In the genomic region with DNA sequence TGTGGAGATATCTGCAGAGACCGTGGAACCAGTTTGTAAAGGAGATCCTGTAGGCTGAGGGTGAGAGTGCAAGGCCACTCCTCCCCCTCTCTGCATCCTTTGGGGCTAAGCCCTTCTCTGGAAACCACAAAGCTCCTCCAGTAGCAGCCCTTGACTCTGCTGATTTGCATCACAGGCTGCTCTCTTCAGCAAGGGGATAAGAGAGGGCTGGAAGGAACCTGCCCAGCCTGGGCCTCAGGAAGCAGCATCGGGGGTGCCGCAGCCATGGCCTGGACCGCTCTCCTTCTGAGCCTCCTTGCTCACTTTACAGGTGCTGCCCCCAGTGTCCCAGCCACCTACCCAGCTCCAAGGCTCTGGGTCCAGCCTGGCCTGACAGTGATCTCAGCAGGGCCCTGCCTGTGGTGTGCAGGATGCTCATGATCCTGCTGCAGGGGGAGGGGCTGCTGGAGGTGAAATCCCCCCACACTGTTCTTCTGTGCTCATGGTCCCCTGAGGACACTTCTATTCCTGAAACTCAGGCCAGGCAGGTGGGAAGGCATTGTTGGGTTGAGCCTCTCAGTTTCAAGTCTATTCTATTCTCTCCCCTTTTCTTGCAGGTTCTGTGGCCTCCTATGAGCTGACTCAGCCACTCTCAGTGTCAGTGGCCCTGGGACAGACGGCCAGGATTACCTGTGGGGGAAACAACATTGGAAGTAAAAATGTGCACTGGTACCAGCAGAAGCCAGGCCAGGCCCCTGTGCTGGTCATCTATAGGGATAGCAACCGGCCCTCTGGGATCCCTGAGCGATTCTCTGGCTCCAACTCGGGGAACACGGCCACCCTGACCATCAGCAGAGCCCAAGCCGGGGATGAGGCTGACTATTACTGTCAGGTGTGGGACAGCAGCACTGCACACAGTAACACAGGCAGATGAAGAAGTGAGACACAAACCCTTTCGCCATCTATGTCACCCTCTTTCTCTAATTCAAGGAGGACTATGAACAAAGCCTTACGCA, we compare ENCODE assay signal across 11 cellular contexts.
DNase-seq lines count a peak whose midpoint lies in the region; ATAC-seq, FAIRE-seq and TF ChIP-seq lines count a peak whose summit lies in the region.
"Had no signal": no experiment of that assay in that cellular context is flagged by ENCODE, and none has a peak within 500 bp of the region (broad histone marks: within the 10 kb centered on the region; RNA-seq: fewer than 3 reads in every experiment).

No MANE protein-coding gene starts in this region.

- peaks cover 84 to 99% (median 94%) of the 10 kb centered on the region in 4 donors for H3K4me1 Mint-ChIP-seq in CD4-positive, alpha-beta memory T cell
- H3K4me1 Mint-ChIP-seq in activated naive CD8-positive, alpha-beta T cell treated with anti-CD3 and anti-CD28 coated beads, Interleukin-2, amount 10 ng/mL, durations not matched to agents 7 days and 5 days, result peaks cover 77% of the 10 kb centered on the region

- no peaks in the 10 kb centered on the region for H3K27me3 Mint-ChIP-seq in CD4-positive, alpha-beta memory T cell
- no peaks in the 10 kb centered on the region for H3K27me3 Mint-ChIP-seq in activated naive CD8-positive, alpha-beta T cell treated with anti-CD3 and anti-CD28 coated beads, Interleukin-2, amount 10 ng/mL, durations not matched to agents 7 days and 5 days

- FAIRE-seq in GM19239 (lab: Jason Lieb, UNC), result peak; percentile 80
- FAIRE-seq: H1, islet of Langerhans had no signal

- peak; percentile 56 to 59 (median 58) for DNase-seq in CD4-positive, alpha-beta memory T cell
- peak; percentile 65 for DNase-seq in GM19239 (ENCODE audit: insufficient read length, low spot score)
- DNase-seq in MV-4-11 (lab: John Stamatoyannopoulos, UW), result peak; percentile 91
- peak; percentile 61 for DNase-seq in activated naive CD8-positive, alpha-beta T cell treated with anti-CD3 and anti-CD28 coated beads, Interleukin-2, amount 10 ng/mL, durations not matched to agents 7 days and 5 days
- DNase-seq in pons (ENCODE audit: low spot score), result no peak
- DNase-seq in brain microvascular endothelial cell, result no peak
- no peak for DNase-seq in posterior cingulate gyrus
- DNase-seq: colonic mucosa had no signal

- no peaks in the 10 kb centered on the region for H3K36me3 ChIP-seq in CD4-positive, alpha-beta memory T cell (ENCODE audit: insufficient read depth, low read length)
- no peaks in the 10 kb centered on the region for H3K36me3 ChIP-seq in brain microvascular endothelial cell (replicated peaks)
- H3K36me3 ChIP-seq: colonic mucosa had no signal

- H3K4me3 ChIP-seq in CD4-positive, alpha-beta memory T cell (ENCODE audit: low read length in 2 of 2), result peak overlapping the region in 1 of 2 donors; percentile 62
- H3K4me3 ChIP-seq in brain microvascular endothelial cell (ENCODE audit: low read depth, low read length), result no peak overlapping the region
- H3K4me3 ChIP-seq: colonic mucosa had no signal

- CTCF ChIA-PET in CD4-positive, alpha-beta memory T cell (lab: Charles Lee; ENCODE audit: partially characterized antibody), result interaction anchor here (0.7 to 20.9 kb wide), 13 partner anchors 10 to 73 kb away, joined by 3 to 560 read pairs (median 5); no protein-coding TSS in a partner anchor

- no peaks in the 10 kb centered on the region for H3K36me3 Mint-ChIP-seq in CD4-positive, alpha-beta memory T cell
- H3K36me3 Mint-ChIP-seq in activated naive CD8-positive, alpha-beta T cell treated with anti-CD3 and anti-CD28 coated beads, Interleukin-2, amount 10 ng/mL, durations not matched to agents 7 days and 5 days, result no peaks in the 10 kb centered on the region

- H3K9me3 Mint-ChIP-seq in CD4-positive, alpha-beta memory T cell, result peaks cover 0 to 4% (median 0%) of the 10 kb centered on the region in 8 donors
- H3K9me3 Mint-ChIP-seq in activated naive CD8-positive, alpha-beta T cell treated with anti-CD3 and anti-CD28 coated beads, Interleukin-2, amount 10 ng/mL, durations not matched to agents 7 days and 5 days, result no peaks in the 10 kb centered on the region

- peak overlapping the region; percentile 88 to 97 (median 96) for H3K27ac Mint-ChIP-seq in CD4-positive, alpha-beta memory T cell
- peak overlapping the region; percentile 86 for H3K27ac Mint-ChIP-seq in activated naive CD8-positive, alpha-beta T cell treated with anti-CD3 and anti-CD28 coated beads, Interleukin-2, amount 10 ng/mL, durations not matched to agents 7 days and 5 days

- intact Hi-C loops in CD4-positive, alpha-beta memory T cell (cut with micrococcal nuclease), result loop anchor here (2.0 kb wide), 1 partner anchor 30 kb away; no protein-coding TSS in a partner anchor
- intact Hi-C loops in posterior cingulate gyrus (cut with DNase I), result no loop called here

- peak overlapping the region; percentile 58 for H3K27ac ChIP-seq in CD4-positive, alpha-beta memory T cell (ENCODE audit: low read depth, low read length)
- H3K27ac ChIP-seq in brain microvascular endothelial cell, result no peak overlapping the region
- H3K27ac ChIP-seq: colonic mucosa had no signal

- in situ Hi-C loops in brain microvascular endothelial cell (cut with HindIII; ENCODE audit: low pct_ligation_motif_present, low sequenced_read_pairs), result no loop called here

- H3K4me1 ChIP-seq in CD4-positive, alpha-beta memory T cell (ENCODE audit: insufficient read depth, low read length), result peaks cover 96% of the 10 kb centered on the region
- H3K4me1 ChIP-seq: colonic mucosa had no signal

- no peaks in the 10 kb centered on the region for H3K27me3 ChIP-seq in CD4-positive, alpha-beta memory T cell (ENCODE audit: insufficient read depth, low read length)
- peaks cover 16% of the 10 kb centered on the region for H3K27me3 ChIP-seq in brain microvascular endothelial cell (replicated peaks)
- H3K27me3 ChIP-seq: colonic mucosa had no signal

- peak; percentile 82 for ATAC-seq in activated naive CD8-positive, alpha-beta T cell treated with anti-CD3 and anti-CD28 coated beads, Interleukin-2, amount 10 ng/mL, durations not matched to agents 7 days and 5 days (ENCODE audit: low read depth)
- ATAC-seq in HG03565 (IDR thresholded peaks at IDR 0.05; ENCODE audit: unreplicated experiment), result no peak

- TF ChIP-seq CTCF in brain microvascular endothelial cell (IDR thresholded peaks at IDR 0.05; ENCODE audit: low read depth, low read length, missing control alignments), result no peak

- POLR2A ChIA-PET in CD4-positive, alpha-beta memory T cell (lab: Charles Lee; ENCODE audit: partially characterized antibody), result interaction anchor here (0.7 to 15.8 kb wide), 23 partner anchors 9 to 326 kb away, joined by 3 to 250 read pairs (median 5); a partner anchor contains a TSS
- POLR2A ChIA-PET in activated naive CD8-positive, alpha-beta T cell treated with anti-CD3 and anti-CD28 coated beads, Interleukin-2, amount 10 ng/mL, durations not matched to agents 7 days and 5 days (lab: Charles Lee), result interaction anchor here (1.0 to 1.6 kb wide), 4 partner anchors 19 to 325 kb away, joined by 3 to 10 read pairs (median 5); no protein-coding TSS in a partner anchor

- H3K4me3 Mint-ChIP-seq in CD4-positive, alpha-beta memory T cell, result peak overlapping the region; percentile 76 to 91 (median 81)
- peak overlapping the region; percentile 67 for H3K4me3 Mint-ChIP-seq in activated naive CD8-positive, alpha-beta T cell treated with anti-CD3 and anti-CD28 coated beads, Interleukin-2, amount 10 ng/mL, durations not matched to agents 7 days and 5 days

- H3K9me3 ChIP-seq in CD4-positive, alpha-beta memory T cell (ENCODE audit: control insufficient read depth in 1 of 2, low read length in 2 of 2), result no peaks in the 10 kb centered on the region
- H3K9me3 ChIP-seq: colonic mucosa had no signal

Comparison
In these comparisons a context has a peak if more than half of its experiments do, and no peak if none do; other contexts are left out.
1. DNase-seq: peak in CD4-positive, alpha-beta memory T cell (5 of 5), GM19239 (single experiment), MV-4-11 (single experiment) and activated naive CD8-positive, alpha-beta T cell treated with anti-CD3 and anti-CD28 coated beads, Interleukin-2, amount 10 ng/mL, durations not matched to agents 7 days and 5 days (single experiment); none in pons (single experiment), brain microvascular endothelial cell (single experiment) and posterior cingulate gyrus (0 of 10).